In the genomic region with DNA sequence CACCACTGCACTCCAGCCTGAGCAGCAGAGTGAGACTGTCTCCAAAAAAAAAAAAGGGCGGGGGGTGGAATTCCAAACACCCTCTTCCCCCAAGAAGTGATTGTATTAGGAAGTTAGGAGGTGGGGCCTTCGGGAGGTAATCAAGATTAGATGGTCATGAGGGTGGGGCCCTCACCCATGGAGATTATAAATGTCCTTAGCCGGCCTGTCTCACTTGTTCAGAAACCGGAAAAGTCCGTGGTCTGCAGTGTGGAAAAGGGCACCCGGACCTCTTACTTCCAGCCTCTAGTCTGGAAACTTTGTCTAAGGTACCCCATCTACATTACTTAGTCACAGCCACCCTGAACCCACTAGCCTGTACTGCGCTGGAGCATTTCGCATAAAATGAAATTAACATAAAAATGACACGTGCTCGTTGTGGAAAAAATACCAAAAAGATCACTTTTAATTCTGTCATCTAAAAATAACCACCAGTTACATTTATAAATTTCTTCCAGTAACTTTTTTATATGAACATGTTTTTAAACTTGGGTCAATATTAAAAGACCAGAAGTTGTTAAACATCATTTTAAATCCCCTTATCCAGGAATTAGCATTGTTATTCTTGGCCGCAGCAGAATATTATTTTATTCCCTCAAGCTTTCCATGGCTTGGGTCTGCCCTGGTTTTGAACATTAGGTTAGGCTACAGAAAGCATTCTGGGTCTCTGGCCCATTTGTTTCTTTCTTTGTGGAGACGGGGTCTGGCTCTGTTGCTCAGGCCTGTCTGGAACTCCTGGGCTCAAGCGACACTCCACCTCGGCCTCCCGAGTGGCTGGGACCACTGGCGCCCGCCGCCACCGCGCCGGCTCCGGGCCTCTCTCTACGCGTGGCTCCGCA, we compare ENCODE assay signal across 8 cellular contexts. TPM values are rescaled to one million over a fixed set of nuclear protein-coding genes. Genes with fewer than 3 reads are reported as not detected.
DNase-seq lines count a peak whose midpoint lies in the region; ATAC-seq and TF ChIP-seq lines count a peak whose summit lies in the region.

No MANE protein-coding gene starts in this region.

- peak overlapping the region; percentile 100 for H3K27ac Mint-ChIP-seq in type B pancreatic cell

- peaks cover 34% of the 10 kb centered on the region for H4K20me1 ChIP-seq in DOHH2 (ENCODE audit: control insufficient read depth, insufficient read depth, low read depth, low read length)

- H3K27ac ChIP-seq in DOHH2 (ENCODE audit: low read depth, low read length) = peak overlapping the region; percentile 100
- H3K27ac ChIP-seq in brain microvascular endothelial cell = peak overlapping the region; percentile 98
- peak overlapping the region; percentile 98 to 100 for H3K27ac ChIP-seq in lung (ENCODE audit: low read depth in 1 of 2, low read length in 1 of 2)

- H3K4me3 Mint-ChIP-seq in type B pancreatic cell = peak overlapping the region; percentile 99

- H3K4me1 Mint-ChIP-seq in type B pancreatic cell (ENCODE audit: unreplicated experiment) = peaks cover 22% of the 10 kb centered on the region

- peaks cover 62% of the 10 kb centered on the region for H3F3A ChIP-seq in DOHH2 (ENCODE audit: control insufficient read depth, insufficient read depth)

- peaks cover 15% of the 10 kb centered on the region for H3K36me3 Mint-ChIP-seq in type B pancreatic cell

- H3K4me3 ChIP-seq in DOHH2 (ENCODE audit: low read length) (peak overlapping the region; percentile 82), brain microvascular endothelial cell (ENCODE audit: low read depth, low read length) (peak overlapping the region; percentile 71), lung (peak overlapping the region; percentile 85)

- DNase-seq in NCI-H82 (lab: John Stamatoyannopoulos, UW) (peak; percentile 91), brain microvascular endothelial cell (no peak), lung (ENCODE audit: low spot score) (no peak), type B pancreatic cell (ENCODE audit: extremely low spot score, unreplicated experiment) (no peak), KG1 (lab: John Stamatoyannopoulos, UW) (no peak)

- in situ Hi-C loops in brain microvascular endothelial cell (cut with HindIII; ENCODE audit: low pct_ligation_motif_present, low sequenced_read_pairs) = no loop called here

- H3K9me3 Mint-ChIP-seq in type B pancreatic cell = no peaks in the 10 kb centered on the region

- TF ChIP-seq CTCF in DOHH2 (IDR thresholded peaks at IDR 0.05; ENCODE audit: low read depth, low read length, poor library complexity, severe bottlenecking) (no peak), brain microvascular endothelial cell (IDR thresholded peaks at IDR 0.05; ENCODE audit: low read depth, low read length, missing control alignments) (no peak), lung (IDR thresholded peaks at IDR 0.05; ENCODE audit: control extremely low read depth, extremely low read depth) (no peak), type B pancreatic cell (conservative IDR thresholded peaks at IDR 0.05) (no peak)

- no peaks in the 10 kb centered on the region for H3K9me2 ChIP-seq in DOHH2 (replicated peaks; ENCODE audit: control insufficient read depth, low read length)

- H3K36me3 ChIP-seq in DOHH2 (ENCODE audit: control insufficient read depth, low read length) (peaks cover 76% of the 10 kb centered on the region), brain microvascular endothelial cell (replicated peaks) (no peaks in the 10 kb centered on the region), lung (ENCODE audit: control insufficient read depth in 2 of 2, insufficient read depth in 2 of 2, low read length in 2 of 2) (peaks cover 0 to 2% of the 10 kb centered on the region in 2 donors)

- 15 to 20% methylated on average over 25 of the region's 25 CpGs for WGBS in lung, 2 donors

- H3K4me1 ChIP-seq in DOHH2 (ENCODE audit: control insufficient read depth, low read length) (peaks cover 71% of the 10 kb centered on the region), lung (ENCODE audit: control insufficient read depth in 2 of 2, insufficient read depth in 2 of 2, low read length in 2 of 2) (peaks cover 3 to 11% of the 10 kb centered on the region in 2 donors)

- H3K9me3 ChIP-seq in DOHH2 (ENCODE audit: control insufficient read depth, insufficient read depth, low read length) (no peaks in the 10 kb centered on the region), lung (ENCODE audit: control insufficient read depth in 2 of 2, insufficient read depth in 1 of 2, low read length in 1 of 2) (no peaks in the 10 kb centered on the region)

- peaks cover 6% of the 10 kb centered on the region for H3K27me3 Mint-ChIP-seq in type B pancreatic cell

- ATAC-seq in lung (ENCODE audit: insufficient read depth, low FRiP score) (peak; percentile 9), HG03571 (IDR thresholded peaks at IDR 0.05; ENCODE audit: unreplicated experiment) (no peak), GM21619 (IDR thresholded peaks at IDR 0.05; ENCODE audit: unreplicated experiment) (no peak)

- H3K27me3 ChIP-seq in DOHH2 (ENCODE audit: control insufficient read depth, low read length) (no peaks in the 10 kb centered on the region), brain microvascular endothelial cell (replicated peaks) (no peaks in the 10 kb centered on the region), lung (ENCODE audit: control insufficient read depth, insufficient read depth) (no peaks in the 10 kb centered on the region)

- H3K4me2 ChIP-seq in DOHH2 (ENCODE audit: low read length) = peak overlapping the region; percentile 90

- H3K79me2 ChIP-seq in DOHH2 (ENCODE audit: control insufficient read depth, low read length) = peaks cover 80% of the 10 kb centered on the region

RNA-seq across cellular contexts. Expression of gene CKS2, which starts 1.1 kb away (rescaled TPM):
- total RNA-seq in lung = 10 to 100 TPM; 17.4 to 35.4 TPM
- polyA plus RNA-seq in lung = 100 to 1,000 TPM in 1 of 2 donors, 10 to 100 TPM in 1; 40.4 to 113 TPM
- 56.3 and 115 TPM in 2 replicates for total RNA-seq in type B pancreatic cell (ENCODE audit: low replicate concordance)

RNA-seq across cellular contexts. Expression of gene SECISBP2, which starts 8.5 kb away (rescaled TPM):
- total RNA-seq in lung = 100 to 1,000 TPM in 1 of 2 donors, 10 to 100 TPM in 1; 52.3 to 112 TPM
- 10 to 100 TPM; 26.6 to 33.7 TPM for polyA plus RNA-seq in lung
- total RNA-seq in type B pancreatic cell (ENCODE audit: low replicate concordance) = 47.1 and 49.6 TPM in 2 replicates
